In the genomic region with DNA sequence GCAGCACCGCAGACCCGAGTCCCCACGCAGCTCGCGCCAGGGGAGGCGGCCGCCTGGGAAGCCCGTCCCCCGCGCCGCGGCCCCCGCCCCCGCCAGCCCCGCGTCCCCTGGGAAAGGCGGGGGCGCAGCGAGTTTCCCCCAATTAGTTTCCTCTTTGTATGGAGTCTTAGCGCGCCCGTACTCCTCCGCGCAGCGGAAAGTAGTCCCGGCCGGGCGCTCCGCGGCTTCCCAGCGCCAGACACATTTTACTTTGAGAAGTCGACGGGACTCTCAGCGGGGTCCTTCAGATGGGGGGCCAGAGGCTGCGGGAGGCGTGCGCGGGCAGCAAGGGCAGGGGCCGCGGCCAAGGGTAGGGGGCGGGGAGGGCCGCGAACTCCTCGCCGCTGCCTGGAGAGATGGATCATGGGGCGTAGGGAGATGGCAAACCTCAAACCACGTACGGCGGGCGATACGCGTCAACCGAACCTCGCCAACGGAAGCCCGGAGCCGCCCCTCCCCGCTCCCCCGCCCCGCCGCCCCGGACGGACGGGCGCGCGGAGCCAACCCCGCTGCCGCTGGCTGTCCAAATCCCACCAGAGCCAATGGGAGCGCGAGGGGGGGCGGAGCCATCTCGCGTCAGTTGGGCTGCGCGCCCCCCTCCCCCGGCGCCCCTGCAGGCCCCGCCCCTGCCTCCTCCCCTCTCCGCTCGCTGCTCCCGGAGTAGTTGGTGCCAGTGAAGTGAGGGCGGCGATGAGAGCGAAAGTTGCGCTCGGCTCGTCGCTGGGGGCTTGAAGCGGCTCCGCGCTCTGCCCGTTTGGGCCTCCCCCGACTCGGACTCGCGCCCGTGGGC, we compare ENCODE assay signal across 8 cellular contexts. TPM values are rescaled to one million over a fixed set of nuclear protein-coding genes. Genes with fewer than 3 reads are reported as not detected.
A peak's percentile ranks its signal among the peaks of the same experiment; 100 is the strongest.
DNase-seq lines count a peak whose midpoint lies in the region; ATAC-seq and TF ChIP-seq lines count a peak whose summit lies in the region.

A gene (plus strand): TSS at position 706 of the 829 bp plus-strand sequence. CDS start 238 bp downstream, outside the sequence.

- H3K4me3 ChIP-seq in PC-9 (peak within 1 kb of the TSS; percentile 90), epithelial cell of proximal tubule (ENCODE audit: low read depth, low read length) (peak within 1 kb of the TSS; percentile 96)

- H4K20me1 ChIP-seq in PC-9 (ENCODE audit: insufficient read depth), result peaks cover 27% of the 10 kb centered on the region

- TF ChIP-seq CTCF in PC-9 (conservative IDR thresholded peaks at IDR 0.05) (no peak), epithelial cell of proximal tubule (conservative IDR thresholded peaks at IDR 0.05; ENCODE audit: low read depth, low read length) (no peak)

- intact Hi-C loops in PC-9 (cut with micrococcal nuclease; ENCODE audit: unreplicated experiment), result loop anchor here (1.0 to 5.0 kb wide), 5 partner anchors 40 to 535 kb away; no protein-coding TSS in a partner anchor

- no peaks in the 10 kb centered on the region for H3K27me3 ChIP-seq in PC-9 (ENCODE audit: insufficient read depth, low read depth)

- peak within 1 kb of the TSS; percentile 90 for H3K4me2 ChIP-seq in PC-9

- peak; percentile 78 for ATAC-seq in GM21723 (IDR thresholded peaks at IDR 0.05; ENCODE audit: unreplicated experiment)

- H3K9me3 ChIP-seq in PC-9 (ENCODE audit: insufficient read depth, low read depth), result no peaks in the 10 kb centered on the region

- peak within 1 kb of the TSS; percentile 96 for H3K27ac ChIP-seq in PC-9

- peaks cover 35% of the 10 kb centered on the region for H3K4me1 ChIP-seq in PC-9 (replicated peaks; ENCODE audit: insufficient read depth)

- peak within 1 kb of the TSS; percentile 95 for H2AFZ ChIP-seq in PC-9

- no TSS peak for BruUV-seq in PC-9 (replicated peaks; lab: Mats Ljungman, UMichigan)

- peaks cover 43% of the 10 kb centered on the region for H3F3A ChIP-seq in PC-9 (ENCODE audit: insufficient read depth, low read depth)

- POLR2A ChIA-PET in PC-9 (lab: Charles Lee; ENCODE audit: unreplicated experiment), result interaction anchor here (0.6 kb wide), 2 partner anchors 60 to 62 kb away, joined by 3 to 4 read pairs; no protein-coding TSS in a partner anchor

- H3K9me2 ChIP-seq in PC-9 (ENCODE audit: insufficient read depth), result no peaks in the 10 kb centered on the region

- peaks cover 61% of the 10 kb centered on the region for H3K79me2 ChIP-seq in PC-9 (ENCODE audit: low read depth)

- peak; percentile 97 for DNase-seq in DMS53 (lab: John Stamatoyannopoulos, UW)
- DNase-seq in KBM-7, result peak; percentile 90
- DNase-seq in PC-9, result peak; percentile 93 to 100
- DNase-seq in activated T-cell treated with anti-CD3 and anti-CD28 coated beads, Interleukin-2, amount 50 U/mL, for 1 hour, result peak; percentile 98
- peak; percentile 65 for DNase-seq in epithelial cell of proximal tubule (ENCODE audit: low read depth)
- DNase-seq in mucosa of gallbladder (ENCODE audit: low spot score), result peak; percentile 98
- DNase-seq in stimulated activated CD8-positive, alpha-beta memory T cell treated with anti-CD3 and anti-CD28 coated beads, Interleukin-4, amount 100 ng/mL, for 24 hours (ENCODE audit: low read depth), result peak; percentile 96

- peaks cover 6% of the 10 kb centered on the region; the same call in 1 of the 2 replicates for H3K36me3 ChIP-seq in PC-9 (ENCODE audit: low read depth)

- in situ Hi-C loops in KBM-7 (cut with MboI; ENCODE audit: low pct_unique_long_range_greater_than_20kb, low sequenced_read_pairs), result no loop called here

- CTCF ChIA-PET in PC-9 (lab: Charles Lee), result interaction anchor here (0.6 to 1.1 kb wide), 3 partner anchors 13 to 155 kb away, joined by 3 to 8 read pairs (median 6); no protein-coding TSS in a partner anchor

RNA-seq across cellular contexts. Expression of the gene that starts here (rescaled TPM):
- total RNA-seq in PC-9 (2021) (54.2 and 67.2 TPM in 2 replicates), epithelial cell of proximal tubule (8.1 and 9.2 TPM in 2 replicates), mucosa of gallbladder (28.5 TPM)

Comparison
In these comparisons a context has a peak if more than half of its experiments do, and no peak if none do; other contexts are left out.
1. Peak in every context shown above with its lines: DNase-seq, ATAC-seq, H3K4me3 ChIP-seq and H3K27ac ChIP-seq.